14 cellular contexts compared by ENCODE assay signal in the genomic region with DNA sequence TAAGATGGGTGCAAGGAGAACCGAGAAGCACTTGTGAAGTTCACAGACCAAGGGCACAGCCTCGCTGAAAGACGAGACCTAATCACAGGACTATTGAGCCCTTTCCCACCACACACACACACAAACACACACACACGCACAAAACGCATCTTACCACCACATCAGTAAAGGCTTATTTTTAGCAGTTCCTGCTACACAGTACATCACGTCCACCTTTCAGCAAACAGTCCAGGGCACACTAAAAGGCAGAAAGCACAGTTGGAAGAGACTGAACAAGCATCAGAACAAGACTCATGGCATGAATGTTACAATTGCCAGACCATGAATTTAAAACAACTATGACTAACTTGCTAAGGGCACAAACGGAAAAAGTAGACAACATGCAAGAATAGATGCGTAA.
"Had no signal": no experiment of that assay in that cellular context is flagged by ENCODE, and none has a peak within 500 bp of the region (broad histone marks: within the 10 kb centered on the region; RNA-seq: fewer than 3 reads in every experiment).

No MANE protein-coding gene starts in this region.

- H3K36me3 ChIP-seq: breast epithelium, heart right ventricle, right atrium auricular region, tibial artery, vagina had no signal

- H3K27ac Mint-ChIP-seq: activated naive CD8-positive, alpha-beta T cell had no signal

- ATAC-seq: activated CD4-positive, CD25-positive, alpha-beta regulatory T cell treated with anti-CD3 and anti-CD28 coated beads, Interleukin-2, amount 50 U/mL, for 24 hours; heart right ventricle; left lobe of liver had no signal

- H3K4me1 ChIP-seq: breast epithelium, heart right ventricle, right atrium auricular region, tibial artery had no signal

- DNase-seq: activated effector memory CD4-positive, alpha-beta T cell treated with Interleukin-2 at 50 U/mL for 16 hours; activated T-cell treated with anti-CD3 and anti-CD28 coated beads, Interleukin-2, amount 50 U/mL, for 1 hour; dorsolateral prefrontal cortex; heart right ventricle; islet precursor cell; stimulated activated CD4-positive, alpha-beta T cell treated with anti-CD3 and anti-CD28 coated beads, Interleukin-4, amount 100 ng/mL, for 4 hours; tibial artery had no signal

- H3K27me3 ChIP-seq: breast epithelium, dorsolateral prefrontal cortex, heart right ventricle, right atrium auricular region, tibial artery, vagina had no signal

- H3K27ac ChIP-seq: breast epithelium, heart right ventricle, right atrium auricular region, skin epidermis, tibial artery, vagina had no signal

- H3K4me3 Mint-ChIP-seq: activated naive CD8-positive, alpha-beta T cell had no signal

- H3K36me3 Mint-ChIP-seq: activated naive CD8-positive, alpha-beta T cell had no signal

- H3K9me3 ChIP-seq: breast epithelium, tibial artery, vagina had no signal

- H3K4me3 ChIP-seq: breast epithelium, dorsolateral prefrontal cortex, heart right ventricle, right atrium auricular region, skin epidermis, tibial artery, vagina had no signal
